Comparison of ENCODE assay signal across 35 cellular contexts in genomic region chr10:132754071-132754470, GRCh38. TPM values are rescaled to one million over a fixed set of nuclear protein-coding genes. Genes with fewer than 3 reads are reported as not detected.
"Had no signal": no experiment of that assay in that cellular context is flagged by ENCODE, and none has a peak within 500 bp of the region (broad histone marks: within the 10 kb centered on the region; RNA-seq: fewer than 3 reads in every experiment).

No MANE protein-coding gene starts in this region.

- H3K9me3 Mint-ChIP-seq: activated naive CD4-positive, alpha-beta T cell treated with anti-CD3 and anti-CD28 coated beads, Interleukin-2, amount 50 U/mL, for 24 hours had no signal

- H3K4me3 ChIP-seq: coronary artery, dorsolateral prefrontal cortex, esophagus muscularis mucosa, gastrocnemius medialis had no signal

- H3K27me3 Mint-ChIP-seq: activated CD4-positive, alpha-beta memory T cell treated with anti-CD3 and anti-CD28 coated beads for 36 hours; activated CD4-positive, alpha-beta T cell treated with anti-CD3 and anti-CD28 coated beads for 36 hours; activated CD4-positive, alpha-beta T cell treated with anti-CD3 and anti-CD28 coated beads, Interleukin-2, amount 10 ng/mL, durations not matched to agents 24 days and 14 days; activated CD8-positive, alpha-beta memory T cell treated with anti-CD3 and anti-CD28 coated beads, Interleukin-2, amount 10 ng/mL, durations not matched to agents 7 days and 5 days; activated naive CD4-positive, alpha-beta T cell treated with anti-CD3 and anti-CD28 coated beads, Interleukin-2, amount 50 U/mL, for 24 hours; activated naive CD8-positive, alpha-beta T cell treated with anti-CD3 and anti-CD28 coated beads for 36 hours; central memory CD8-positive, alpha-beta T cell; dendritic cell treated with granulocyte-macrophage colony-stimulating factor and Interleukin-4, amounts not matched to agents 40 ng/mL and 50 ng/mL, for 4 days; T-helper 17 cell had no signal

- H3K27ac Mint-ChIP-seq: activated CD4-positive, alpha-beta memory T cell treated with anti-CD3 and anti-CD28 coated beads for 36 hours; activated CD4-positive, alpha-beta T cell treated with anti-CD3 and anti-CD28 coated beads for 36 hours; activated CD4-positive, alpha-beta T cell treated with anti-CD3 and anti-CD28 coated beads, Interleukin-2, amount 10 ng/mL, durations not matched to agents 24 days and 14 days; activated CD8-positive, alpha-beta memory T cell treated with anti-CD3 and anti-CD28 coated beads, Interleukin-2, amount 10 ng/mL, durations not matched to agents 7 days and 5 days; activated CD8-positive, alpha-beta T cell treated with anti-CD3 and anti-CD28 coated beads, Interleukin-2, amount 10 ng/mL, durations not matched to agents 7 days and 5 days; activated naive CD4-positive, alpha-beta T cell treated with anti-CD3 and anti-CD28 coated beads for 36 hours; activated naive CD4-positive, alpha-beta T cell treated with anti-CD3 and anti-CD28 coated beads, Interleukin-2, amount 50 U/mL, for 24 hours; activated naive CD8-positive, alpha-beta T cell treated with anti-CD3 and anti-CD28 coated beads for 36 hours; activated T-helper 1 cell treated with anti-CD3 and anti-CD28 coated beads, Interleukin-12 subunit alpha, Interleukin-12 subunit beta, Interleukin-2, Interleukin-4 antibody, amounts not matched to agents 30 ng/mL and 10 ng/mL and 1 ng/mL, durations not matched to agents 14 hours and 24 hours and 36 hours; activated T-helper 2 cell treated with anti-CD3 and anti-CD28 coated beads, Interferon-gamma antibody, Interleukin-2, Interleukin-4, amounts not matched to agents 10 μg/mL and 5 μg/mL and 100 μg/mL, durations not matched to agents 14 hours and 24 hours and 36 hours; dendritic cell treated with granulocyte-macrophage colony-stimulating factor and Interleukin-4, amounts not matched to agents 40 ng/mL and 50 ng/mL, for 4 days; T-helper 17 cell; T-helper 2 cell treated with Interferon-gamma antibody and Interleukin-4, amounts not matched to agents 5 μg/mL and 100 μg/mL, for 36 hours had no signal

- H3K9me3 ChIP-seq: esophagus muscularis mucosa, gastrocnemius medialis had no signal

- H3K27ac ChIP-seq: brain microvascular endothelial cell, coronary artery, dorsolateral prefrontal cortex, esophagus muscularis mucosa, foreskin keratinocyte, gastrocnemius medialis had no signal

- H3K4me1 Mint-ChIP-seq: activated CD4-positive, alpha-beta T cell treated with anti-CD3 and anti-CD28 coated beads for 36 hours; activated CD4-positive, alpha-beta T cell treated with anti-CD3 and anti-CD28 coated beads, Interleukin-2, amount 10 ng/mL, durations not matched to agents 24 days and 14 days; activated CD8-positive, alpha-beta memory T cell treated with anti-CD3 and anti-CD28 coated beads, Interleukin-2, amount 10 ng/mL, durations not matched to agents 7 days and 5 days; activated naive CD4-positive, alpha-beta T cell treated with anti-CD3 and anti-CD28 coated beads, Interleukin-2, amount 50 U/mL, for 24 hours; activated naive CD8-positive, alpha-beta T cell treated with anti-CD3 and anti-CD28 coated beads for 36 hours; central memory CD8-positive, alpha-beta T cell; T-helper 17 cell had no signal

- H3K4me1 ChIP-seq: esophagus muscularis mucosa, foreskin keratinocyte, gastrocnemius medialis had no signal

- H3K27me3 ChIP-seq: brain microvascular endothelial cell, dorsolateral prefrontal cortex, esophagus muscularis mucosa, foreskin keratinocyte, gastrocnemius medialis had no signal

- DNase-seq: activated CD4-positive, alpha-beta memory T cell treated with anti-CD3 and anti-CD28 coated beads for 36 hours; activated CD4-positive, alpha-beta T cell treated with anti-CD3 and anti-CD28 coated beads for 36 hours; activated CD4-positive, alpha-beta T cell treated with anti-CD3 and anti-CD28 coated beads, Interleukin-2, amount 10 ng/mL, durations not matched to agents 24 days and 14 days; activated CD4-positive, CD25-positive, alpha-beta regulatory T cell; activated CD4-positive, CD25-positive, alpha-beta regulatory T cell treated with anti-CD3 and anti-CD28 coated beads, Interleukin-2, amount 50 U/mL, for 72 hours; activated CD8-positive, alpha-beta memory T cell treated with anti-CD3 and anti-CD28 coated beads, Interleukin-2, amount 10 ng/mL, durations not matched to agents 7 days and 5 days; activated CD8-positive, alpha-beta memory T cell treated with anti-CD3 and anti-CD28 coated beads, Interleukin-2, amount 50 U/mL, for 4 hours; activated CD8-positive, alpha-beta T cell treated with anti-CD3 and anti-CD28 coated beads, Interleukin-2, amount 10 ng/mL, durations not matched to agents 7 days and 5 days; activated effector memory CD4-positive, alpha-beta T cell treated with anti-CD3 and anti-CD28 coated beads, Interleukin-2, amount 50 U/mL, for 16 hours; activated naive CD4-positive, alpha-beta T cell treated with anti-CD3 and anti-CD28 coated beads for 36 hours; activated naive CD8-positive, alpha-beta T cell treated with anti-CD3 and anti-CD28 coated beads for 36 hours; activated T-cell treated with anti-CD3 and anti-CD28 coated beads, Interleukin-2, amount 50 U/mL, for 1 hour; activated T-cell treated with anti-CD3 and anti-CD28 coated beads, Interleukin-2, amount 50 U/mL, for 48 hours; brain microvascular endothelial cell; dorsolateral prefrontal cortex; effector memory CD4-positive, alpha-beta T cell; erythroblast; foreskin keratinocyte; gastrocnemius medialis; T-helper 1 cell; T-helper 17 cell; T1000 had no signal

- ATAC-seq: activated CD4-positive, alpha-beta T cell treated with anti-CD3 and anti-CD28 coated beads for 36 hours; activated CD8-positive, alpha-beta memory T cell treated with anti-CD3 and anti-CD28 coated beads, Interleukin-2, amount 10 ng/mL, durations not matched to agents 7 days and 5 days; activated CD8-positive, alpha-beta T cell treated with anti-CD3 and anti-CD28 coated beads, Interleukin-2, amount 10 ng/mL, durations not matched to agents 7 days and 5 days; foreskin keratinocyte; gastrocnemius medialis; T-helper 17 cell had no signal

- FAIRE-seq: astrocyte had no signal

- H3K4me3 Mint-ChIP-seq: activated CD4-positive, alpha-beta memory T cell treated with anti-CD3 and anti-CD28 coated beads for 36 hours; activated CD4-positive, alpha-beta T cell treated with anti-CD3 and anti-CD28 coated beads for 36 hours; activated CD4-positive, alpha-beta T cell treated with anti-CD3 and anti-CD28 coated beads, Interleukin-2, amount 10 ng/mL, durations not matched to agents 24 days and 14 days; activated CD8-positive, alpha-beta memory T cell treated with anti-CD3 and anti-CD28 coated beads, Interleukin-2, amount 10 ng/mL, durations not matched to agents 7 days and 5 days; activated CD8-positive, alpha-beta T cell treated with anti-CD3 and anti-CD28 coated beads, Interleukin-2, amount 10 ng/mL, durations not matched to agents 7 days and 5 days; activated naive CD4-positive, alpha-beta T cell treated with anti-CD3 and anti-CD28 coated beads for 36 hours; activated naive CD4-positive, alpha-beta T cell treated with anti-CD3 and anti-CD28 coated beads, Interleukin-2, amount 50 U/mL, for 24 hours; activated naive CD8-positive, alpha-beta T cell treated with anti-CD3 and anti-CD28 coated beads for 36 hours; activated T-helper 1 cell treated with anti-CD3 and anti-CD28 coated beads, Interleukin-12 subunit alpha, Interleukin-12 subunit beta, Interleukin-2, Interleukin-4 antibody, amounts not matched to agents 30 ng/mL and 10 ng/mL and 1 ng/mL, durations not matched to agents 14 hours and 24 hours and 36 hours; central memory CD8-positive, alpha-beta T cell; dendritic cell treated with granulocyte-macrophage colony-stimulating factor and Interleukin-4, amounts not matched to agents 40 ng/mL and 50 ng/mL, for 4 days; T-helper 17 cell; T-helper 2 cell treated with Interferon-gamma antibody and Interleukin-4, amounts not matched to agents 5 μg/mL and 100 μg/mL, for 36 hours had no signal

RNA-seq across cellular contexts. Expression of gene NKX6-2, which starts 31.9 kb away (rescaled TPM):
- total RNA-seq: activated CD4-positive, alpha-beta memory T cell treated with anti-CD3 and anti-CD28 coated beads for 36 hours; activated CD4-positive, alpha-beta T cell treated with anti-CD3 and anti-CD28 coated beads for 36 hours; activated CD4-positive, alpha-beta T cell treated with anti-CD3 and anti-CD28 coated beads, Interleukin-2, amount 10 ng/mL, durations not matched to agents 24 days and 14 days; activated CD8-positive, alpha-beta memory T cell treated with anti-CD3 and anti-CD28 coated beads for 36 hours; activated CD8-positive, alpha-beta memory T cell treated with anti-CD3 and anti-CD28 coated beads, Interleukin-2, amount 10 ng/mL, durations not matched to agents 7 days and 5 days; activated CD8-positive, alpha-beta T cell treated with anti-CD3 and anti-CD28 coated beads, Interleukin-2, amount 10 ng/mL, durations not matched to agents 7 days and 5 days; activated naive CD4-positive, alpha-beta T cell treated with anti-CD3 and anti-CD28 coated beads for 36 hours; activated naive CD8-positive, alpha-beta T cell treated with anti-CD3 and anti-CD28 coated beads for 36 hours; activated T-helper 1 cell treated with anti-CD3 and anti-CD28 coated beads, Interleukin-12 subunit alpha, Interleukin-12 subunit beta, Interleukin-2, Interleukin-4 antibody, amounts not matched to agents 30 ng/mL and 10 ng/mL and 1 ng/mL, durations not matched to agents 14 hours and 24 hours and 36 hours; activated T-helper 2 cell treated with anti-CD3 and anti-CD28 coated beads, Interferon-gamma antibody, Interleukin-2, Interleukin-4, amounts not matched to agents 10 μg/mL and 5 μg/mL and 100 μg/mL, durations not matched to agents 14 hours and 24 hours and 36 hours; astrocyte; bronchial epithelial cell; cardiac septum; cerebellum; esophagus muscularis mucosa; foreskin keratinocyte; T-helper 17 cell had no signal
- polyA plus RNA-seq: foreskin keratinocyte had no signal
